8 cellular contexts compared by ENCODE assay signal in genomic region chr3:100402150-100402706, GRCh38. TPM values are rescaled to one million over a fixed set of nuclear protein-coding genes. Genes with fewer than 3 reads are reported as not detected.
DNase-seq lines count a peak whose midpoint lies in the region; ATAC-seq and TF ChIP-seq lines count a peak whose summit lies in the region.

No MANE protein-coding gene starts in this region.

- H3K4me3 Mint-ChIP-seq in stimulated activated naive CD8-positive, alpha-beta T cell treated with anti-CD3 and anti-CD28 coated beads, Interleukin-15, Interleukin-2, amounts not matched to agents 100 ng/mL and 50 ng/mL, for 24 hours = peak overlapping the region; percentile 92

- peaks cover 61% of the 10 kb centered on the region for H3K79me2 ChIP-seq in mammary epithelial cell (ENCODE audit: insufficient read depth, low read length)

- no peaks in the 10 kb centered on the region for H3K36me3 ChIP-seq in mammary epithelial cell (ENCODE audit: insufficient read depth, low read length)
- H3K36me3 ChIP-seq in aorta (ENCODE audit: control insufficient read depth in 1 of 2, insufficient read depth in 2 of 2, low read length in 1 of 2) = no peaks in the 10 kb centered on the region
- no peaks in the 10 kb centered on the region for H3K36me3 ChIP-seq in adrenal gland (replicated peaks in 1 of 2)

- TF ChIP-seq CTCF in mammary epithelial cell (conservative IDR thresholded peaks at IDR 0.05 in 1 of 2, IDR thresholded peaks at IDR 0.05 in 1 of 2; ENCODE audit: extremely low read depth in 1 of 2, insufficient read depth in 1 of 2, low read depth in 1 of 2, low read length in 2 of 2) = no peak
- no peak for TF ChIP-seq CTCF in adrenal gland (IDR thresholded peaks at IDR 0.05)

- peak overlapping the region; percentile 77 for H3K9ac ChIP-seq in mammary epithelial cell (ENCODE audit: insufficient read depth, low read length)

- H3K9me3 Mint-ChIP-seq in stimulated activated naive CD8-positive, alpha-beta T cell treated with anti-CD3 and anti-CD28 coated beads, Interleukin-15, Interleukin-2, amounts not matched to agents 100 ng/mL and 50 ng/mL, for 24 hours = peaks cover under 1% of the 10 kb centered on the region

- intact Hi-C loops in mammary epithelial cell (cut with micrococcal nuclease) = loop anchor here (2.0 to 5.0 kb wide), 4 partner anchors 23 to 585 kb away; partner anchors contain the start of genes CMSS1 and TMEM45A
- intact Hi-C loops in aorta (cut with DNase I) = loop anchor here (5.0 to 10.0 kb wide), 2 partner anchors 67 to 90 kb away; partner anchors contain the start of genes NIT2 (in 1 of the 2) and TMEM45A (in 1 of the 2)
- intact Hi-C loops in adrenal gland (cut with DNase I) = no loop called here

- H3K4me1 ChIP-seq in mammary epithelial cell (ENCODE audit: insufficient read depth, low read length) (peaks cover 19% of the 10 kb centered on the region), aorta (ENCODE audit: control insufficient read depth in 1 of 2, insufficient read depth in 2 of 2, low read length in 2 of 2) (no peaks in the 10 kb centered on the region), adrenal gland (replicated peaks in 1 of 2) (peaks cover 28 to 46% of the 10 kb centered on the region in 2 donors)

- dilution Hi-C loops in mammary epithelial cell (cut with HindIII; ENCODE audit: low sequenced_read_pairs) = no loop called here

- CTCF ChIA-PET in mammary epithelial cell (lab: Charles Lee; ENCODE audit: low non-redundant PET) = interaction anchor here (0.6 kb wide), 1 partner anchor 142 kb away, joined by 7 read pairs; the partner anchor contains the start of gene TBC1D23

- peak overlapping the region; percentile 90 for H3K4me2 ChIP-seq in mammary epithelial cell (ENCODE audit: insufficient read depth, low read depth, low read length)

- WGBS in mammary epithelial cell (ENCODE audit: low coverage, missing lambda C conversion rate) = 0% methylated on average over 3 of the region's 3 CpGs
- 0 to 1% methylated on average over 3 of the region's 3 CpGs for WGBS in aorta, 2 donors
- WGBS in adrenal gland, 4 donors = 0 to 3% (median 2%) methylated on average over 3 of the region's 3 CpGs

- H3K27ac ChIP-seq in mammary epithelial cell (ENCODE audit: insufficient read depth, low read depth, low read length) (peak overlapping the region; percentile 78), aorta (ENCODE audit: low read depth in 1 of 2, low read length in 2 of 2) (no peak overlapping the region), adrenal gland (peak overlapping the region in 2 of 5 donors; percentile 85 to 90)

- no peak for TF ChIP-seq POLR2A in adrenal gland (IDR thresholded peaks at IDR 0.05)

- H3K9me3 ChIP-seq in mammary epithelial cell (replicated peaks; ENCODE audit: insufficient read depth, low read length) (no peaks in the 10 kb centered on the region), aorta (ENCODE audit: control insufficient read depth, low read length) (no peaks in the 10 kb centered on the region), adrenal gland (replicated peaks in 1 of 3) (peaks cover 0 to 5% (median 0%) of the 10 kb centered on the region in 3 donors)

- in situ Hi-C loops in mammary epithelial cell (cut with MboI; ENCODE audit: low sequenced_read_pairs in 2 of 2) = no loop called here

- no peak for ATAC-seq in stimulated activated naive CD8-positive, alpha-beta T cell treated with anti-CD3 and anti-CD28 coated beads, Interleukin-15, Interleukin-2, amounts not matched to agents 100 U/mL and 50 U/mL, for 24 hours
- ATAC-seq in aorta (ENCODE audit: low FRiP score) = no peak

- no peak for DNase-seq in stimulated activated naive CD8-positive, alpha-beta T cell treated with anti-CD3 and anti-CD28 coated beads, Interleukin-15, Interleukin-2, amounts not matched to agents 100 U/mL and 50 U/mL, for 24 hours
- DNase-seq in NCI-H748 (lab: John Stamatoyannopoulos, UW; ENCODE audit: unreplicated experiment) (peak; percentile 47), mammary epithelial cell (peak; percentile 53), medulla oblongata (ENCODE audit: extremely low spot score) (peak; percentile 8), aorta (no peak), OCI-M2 (lab: John Stamatoyannopoulos, UW; ENCODE audit: unreplicated experiment) (no peak), adrenal gland (no peak)

- H3K4me3 ChIP-seq in mammary epithelial cell (replicated peaks in 1 of 3; ENCODE audit: insufficient read depth in 1 of 3, low read depth in 2 of 3, low read length in 3 of 3) (peak overlapping the region; percentile 52 to 95 (median 90)), aorta (ENCODE audit: low read length in 2 of 2) (peak overlapping the region; percentile 72 to 96), adrenal gland (peak overlapping the region in 2 of 4 donors; percentile 94)

- peak overlapping the region; percentile 87 for H2AFZ ChIP-seq in mammary epithelial cell (ENCODE audit: low read depth, low read length)

- H3K27me3 Mint-ChIP-seq in stimulated activated naive CD8-positive, alpha-beta T cell treated with anti-CD3 and anti-CD28 coated beads, Interleukin-15, Interleukin-2, amounts not matched to agents 100 ng/mL and 50 ng/mL, for 24 hours = no peaks in the 10 kb centered on the region

- peaks cover 58% of the 10 kb centered on the region for H3K4me1 Mint-ChIP-seq in stimulated activated naive CD8-positive, alpha-beta T cell treated with anti-CD3 and anti-CD28 coated beads, Interleukin-15, Interleukin-2, amounts not matched to agents 100 ng/mL and 50 ng/mL, for 24 hours (ENCODE audit: low read depth)

- H3K27me3 ChIP-seq in mammary epithelial cell (ENCODE audit: insufficient read depth, low read length) (no peaks in the 10 kb centered on the region), aorta (ENCODE audit: control insufficient read depth in 1 of 2, insufficient read depth in 2 of 2, low read length in 1 of 2) (no peaks in the 10 kb centered on the region), adrenal gland (no peaks in the 10 kb centered on the region)

- peaks cover 21% of the 10 kb centered on the region for H3K36me3 Mint-ChIP-seq in stimulated activated naive CD8-positive, alpha-beta T cell treated with anti-CD3 and anti-CD28 coated beads, Interleukin-15, Interleukin-2, amounts not matched to agents 100 ng/mL and 50 ng/mL, for 24 hours (ENCODE audit: low read depth)

- BruUV-seq in mammary epithelial cell (replicated peaks; lab: Mats Ljungman, UMichigan) = no TSS peak

- peak overlapping the region; percentile 100 for H3K27ac Mint-ChIP-seq in stimulated activated naive CD8-positive, alpha-beta T cell treated with anti-CD3 and anti-CD28 coated beads, Interleukin-15, Interleukin-2, amounts not matched to agents 100 ng/mL and 50 ng/mL, for 24 hours

- H4K20me1 ChIP-seq in mammary epithelial cell (ENCODE audit: insufficient read depth, low read length) = no peaks in the 10 kb centered on the region

RNA-seq across cellular contexts. Expression of gene LNP1, which starts 0.9 kb away (rescaled TPM):
- total RNA-seq in mammary epithelial cell (1 to 10 TPM; 1.5 to 1.7 TPM), aorta (1 to 10 TPM; 2.8 to 5.1 TPM), adrenal gland (1 to 10 TPM in 6 of 8 donors, under 1 TPM in 2; 0.91 to 3.2 (median 2.4) TPM)
- polyA plus RNA-seq in mammary epithelial cell (1.5 TPM), aorta (10 to 100 TPM in 1 of 2 donors, 1 to 10 TPM in 1; 6.5 to 12.8 TPM), adrenal gland (1 to 10 TPM in 2 of 3 donors, under 1 TPM in 1; 0.71 to 2.9 (median 1.7) TPM)
- 5.4 TPM for polyA minus RNA-seq in mammary epithelial cell

RNA-seq across cellular contexts. Expression of gene TOMM70, which starts 1.3 kb away (rescaled TPM):
- 10 to 100 TPM; 43.5 to 43.7 TPM for total RNA-seq in mammary epithelial cell
- 22.9 TPM for polyA plus RNA-seq in mammary epithelial cell
- polyA minus RNA-seq in mammary epithelial cell = 26.6 TPM
- total RNA-seq in aorta = 10 to 100 TPM; 30.8 to 33.9 TPM
- polyA plus RNA-seq in aorta = 10 to 100 TPM; 17.1 to 18.9 TPM
- total RNA-seq in adrenal gland = 10 to 100 TPM; 25.7 to 49.6 (median 39.8) TPM
- polyA plus RNA-seq in adrenal gland = 10 to 100 TPM; 11.4 to 95.2 (median 12.9) TPM

Comparison
In these comparisons a context has a peak if more than half of its experiments do, and no peak if none do; other contexts are left out.
1. DNase-seq: peak in NCI-H748 (single experiment), mammary epithelial cell (single experiment) and medulla oblongata (single experiment); none in stimulated activated naive CD8-positive, alpha-beta T cell treated with anti-CD3 and anti-CD28 coated beads, Interleukin-15, Interleukin-2, amounts not matched to agents 100 U/mL and 50 U/mL, for 24 hours (single experiment), aorta (0 of 2), OCI-M2 (single experiment) and adrenal gland (0 of 7).
2. intact Hi-C loops: an anchor here in mammary epithelial cell (2.0 to 5.0 kb wide) and aorta (5.0 to 10.0 kb wide); none called in adrenal gland.